1 cellular context compared by ENCODE assay signal in the genomic region with DNA sequence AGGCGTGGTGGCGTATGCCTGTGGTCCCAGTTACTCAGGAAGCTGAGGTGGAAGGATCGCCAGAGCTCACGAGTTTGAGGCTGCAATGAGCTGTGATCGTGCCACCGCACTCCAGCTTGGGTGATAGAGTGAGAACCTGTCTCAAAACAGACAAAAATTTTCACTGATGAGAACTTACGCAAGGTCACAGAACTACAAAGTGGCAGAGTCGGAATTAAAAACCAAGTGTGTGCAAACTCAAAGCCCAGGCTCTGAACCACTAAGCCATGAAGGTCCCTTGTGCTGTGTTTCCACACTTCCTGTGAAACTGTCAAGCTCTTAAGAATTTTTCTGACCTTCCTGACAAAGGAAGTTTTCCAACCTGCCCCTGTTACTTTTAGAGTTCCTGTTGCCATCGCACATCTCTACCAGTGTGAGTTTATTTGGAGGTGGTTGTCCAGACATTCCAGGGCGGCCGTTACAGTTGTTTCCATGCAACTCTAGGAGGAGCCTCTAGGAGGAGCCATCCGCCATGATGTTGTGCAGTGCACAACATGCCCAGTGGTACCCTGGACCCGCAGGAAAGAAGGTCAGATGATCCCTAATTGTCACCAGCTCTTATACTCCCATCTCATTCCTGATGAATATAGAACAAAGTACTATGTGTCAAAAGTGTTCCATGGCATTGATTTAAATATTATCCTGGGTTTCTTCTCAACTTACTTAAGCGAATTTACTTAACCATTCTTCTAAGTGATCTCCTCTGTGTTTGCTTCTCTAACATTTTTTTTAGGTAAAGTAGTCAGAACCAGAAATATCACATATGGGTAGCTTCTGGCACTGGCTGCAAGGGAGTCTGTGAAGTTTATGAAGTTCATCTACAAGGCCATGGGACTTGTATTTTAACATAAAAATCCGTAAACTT.
TF ChIP-seq lines count a peak whose summit lies in the region.

No MANE protein-coding gene starts in this region.

TF ChIP-seq in SK-N-SH treated with all-trans-retinoic acid at 6 μM for 48 hours, 23 proteins besides CTCF, POLR2A, EP300 and RAD21 (continued from another document):
- TF ChIP-seq, protein P1, sequence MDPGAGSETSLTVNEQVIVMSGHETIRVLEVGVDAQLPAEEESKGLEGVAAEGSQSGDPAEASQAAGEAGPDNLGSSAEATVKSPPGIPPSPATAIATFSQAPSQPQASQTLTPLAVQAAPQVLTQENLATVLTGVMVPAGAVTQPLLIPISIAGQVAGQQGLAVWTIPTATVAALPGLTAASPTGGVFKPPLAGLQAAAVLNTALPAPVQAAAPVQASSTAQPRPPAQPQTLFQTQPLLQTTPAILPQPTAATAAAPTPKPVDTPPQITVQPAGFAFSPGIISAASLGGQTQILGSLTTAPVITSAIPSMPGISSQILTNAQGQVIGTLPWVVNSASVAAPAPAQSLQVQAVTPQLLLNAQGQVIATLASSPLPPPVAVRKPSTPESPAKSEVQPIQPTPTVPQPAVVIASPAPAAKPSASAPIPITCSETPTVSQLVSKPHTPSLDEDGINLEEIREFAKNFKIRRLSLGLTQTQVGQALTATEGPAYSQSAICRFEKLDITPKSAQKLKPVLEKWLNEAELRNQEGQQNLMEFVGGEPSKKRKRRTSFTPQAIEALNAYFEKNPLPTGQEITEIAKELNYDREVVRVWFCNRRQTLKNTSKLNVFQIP (CRISPR knock-in tag; IDR thresholded peaks at IDR 0.05; ENCODE audit: borderline replicate concordance, low read depth) = no peak
- TF ChIP-seq, protein P2, sequence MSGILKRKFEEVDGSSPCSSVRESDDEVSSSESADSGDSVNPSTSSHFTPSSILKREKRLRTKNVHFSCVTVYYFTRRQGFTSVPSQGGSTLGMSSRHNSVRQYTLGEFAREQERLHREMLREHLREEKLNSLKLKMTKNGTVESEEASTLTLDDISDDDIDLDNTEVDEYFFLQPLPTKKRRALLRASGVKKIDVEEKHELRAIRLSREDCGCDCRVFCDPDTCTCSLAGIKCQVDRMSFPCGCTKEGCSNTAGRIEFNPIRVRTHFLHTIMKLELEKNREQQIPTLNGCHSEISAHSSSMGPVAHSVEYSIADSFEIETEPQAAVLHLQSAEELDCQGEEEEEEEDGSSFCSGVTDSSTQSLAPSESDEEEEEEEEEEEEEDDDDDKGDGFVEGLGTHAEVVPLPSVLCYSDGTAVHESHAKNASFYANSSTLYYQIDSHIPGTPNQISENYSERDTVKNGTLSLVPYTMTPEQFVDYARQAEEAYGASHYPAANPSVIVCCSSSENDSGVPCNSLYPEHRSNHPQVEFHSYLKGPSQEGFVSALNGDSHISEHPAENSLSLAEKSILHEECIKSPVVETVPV (CRISPR knock-in tag; IDR thresholded peaks at IDR 0.05) = no peak
- TF ChIP-seq ZC3H10 (CRISPR knock-in tag; IDR thresholded peaks at IDR 0.05) (no peak), ZFP3 (CRISPR knock-in tag; IDR thresholded peaks at IDR 0.05) (no peak), ZNF70 (CRISPR knock-in tag; IDR thresholded peaks at IDR 0.05) (no peak), CSDC2 (CRISPR knock-in tag; IDR thresholded peaks at IDR 0.05) (no peak)
